ENCODE assay signal across 17 cellular contexts in the genomic region with DNA sequence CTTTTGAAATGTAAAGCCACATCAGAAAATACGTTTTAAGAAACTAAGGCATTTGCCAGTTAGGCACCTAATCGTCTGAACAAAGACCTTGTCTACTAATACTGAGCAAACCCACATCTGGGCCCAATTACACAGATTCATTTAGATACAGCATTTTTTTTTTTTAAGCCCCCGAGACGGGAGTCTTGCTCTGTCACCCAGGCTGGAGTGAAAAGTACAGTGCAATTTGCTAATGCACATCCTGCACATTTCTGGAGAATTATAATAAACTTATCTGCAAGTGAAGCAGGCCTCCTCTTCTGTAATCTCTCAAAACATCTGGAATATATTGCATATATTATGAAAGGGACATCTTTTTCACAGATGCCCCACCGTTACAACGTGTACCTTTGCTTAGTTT. TPM values are rescaled to one million over a fixed set of nuclear protein-coding genes. Genes with fewer than 3 reads are reported as not detected.
A peak's percentile ranks its signal among the peaks of the same experiment; 100 is the strongest.
DNase-seq lines count a peak whose midpoint lies in the region; ATAC-seq and TF ChIP-seq lines count a peak whose summit lies in the region.
"Had no signal": no experiment of that assay in that cellular context is flagged by ENCODE, and none has a peak within 500 bp of the region (broad histone marks: within the 10 kb centered on the region; RNA-seq: fewer than 3 reads in every experiment).

No MANE protein-coding gene starts in this region.

- no peaks in the 10 kb centered on the region for H3K9me3 Mint-ChIP-seq in activated naive CD4-positive, alpha-beta T cell treated with anti-CD3 and anti-CD28 coated beads, Interleukin-2, amount 10 ng/mL, durations not matched to agents 7 days and 5 days
- no peaks in the 10 kb centered on the region for H3K9me3 Mint-ChIP-seq in T-helper 2 cell treated with Interferon-gamma antibody and Interleukin-4, amounts not matched to agents 5 μg/mL and 100 μg/mL, for 36 hours
- H3K9me3 Mint-ChIP-seq in endothelial cell (ENCODE audit: unreplicated experiment): no peaks in the 10 kb centered on the region
- no peaks in the 10 kb centered on the region for H3K9me3 Mint-ChIP-seq in stimulated activated effector memory CD8-positive, alpha-beta T cell treated with anti-CD3 and anti-CD28 coated beads, Interleukin-12 subunit alpha, Interleukin-12 subunit beta, amount 100 ng/mL, for 72 hours

- in situ Hi-C loops in KBM-7 (cut with MboI; ENCODE audit: low pct_unique_long_range_greater_than_20kb, low sequenced_read_pairs): no loop called here

- H3K4me3 Mint-ChIP-seq in activated naive CD4-positive, alpha-beta T cell treated with anti-CD3 and anti-CD28 coated beads, Interleukin-2, amount 10 ng/mL, durations not matched to agents 7 days and 5 days: peak overlapping the region; percentile 18
- peak overlapping the region; percentile 24 for H3K4me3 Mint-ChIP-seq in T-helper 2 cell treated with Interferon-gamma antibody and Interleukin-4, amounts not matched to agents 5 μg/mL and 100 μg/mL, for 36 hours
- peak overlapping the region; percentile 78 for H3K4me3 Mint-ChIP-seq in endothelial cell (ENCODE audit: unreplicated experiment)
- H3K4me3 Mint-ChIP-seq in stimulated activated effector memory CD8-positive, alpha-beta T cell treated with anti-CD3 and anti-CD28 coated beads, Interleukin-12 subunit alpha, Interleukin-12 subunit beta, amount 100 ng/mL, for 72 hours: peak overlapping the region; percentile 22

- H3K27ac Mint-ChIP-seq in activated naive CD4-positive, alpha-beta T cell treated with anti-CD3 and anti-CD28 coated beads, Interleukin-2, amount 10 ng/mL, durations not matched to agents 7 days and 5 days: no peak overlapping the region
- H3K27ac Mint-ChIP-seq in T-helper 2 cell treated with Interferon-gamma antibody and Interleukin-4, amounts not matched to agents 5 μg/mL and 100 μg/mL, for 36 hours: no peak overlapping the region
- H3K27ac Mint-ChIP-seq in endothelial cell (ENCODE audit: unreplicated experiment): peak overlapping the region; percentile 43
- H3K27ac Mint-ChIP-seq in stimulated activated effector memory CD8-positive, alpha-beta T cell treated with anti-CD3 and anti-CD28 coated beads, Interleukin-12 subunit alpha, Interleukin-12 subunit beta, amount 100 ng/mL, for 72 hours: peak overlapping the region; percentile 99

- CTCF ChIA-PET in activated naive CD4-positive, alpha-beta T cell treated with anti-CD3 and anti-CD28 coated beads, Interleukin-2, amount 10 ng/mL, durations not matched to agents 7 days and 5 days (lab: Charles Lee): no interaction called here

- peaks cover 62% of the 10 kb centered on the region for H3K36me3 Mint-ChIP-seq in activated naive CD4-positive, alpha-beta T cell treated with anti-CD3 and anti-CD28 coated beads, Interleukin-2, amount 10 ng/mL, durations not matched to agents 7 days and 5 days
- peaks cover 72% of the 10 kb centered on the region for H3K36me3 Mint-ChIP-seq in T-helper 2 cell treated with Interferon-gamma antibody and Interleukin-4, amounts not matched to agents 5 μg/mL and 100 μg/mL, for 36 hours (ENCODE audit: low read depth)
- H3K36me3 Mint-ChIP-seq in endothelial cell (ENCODE audit: low read depth, unreplicated experiment): peaks cover 44% of the 10 kb centered on the region
- H3K36me3 Mint-ChIP-seq in stimulated activated effector memory CD8-positive, alpha-beta T cell treated with anti-CD3 and anti-CD28 coated beads, Interleukin-12 subunit alpha, Interleukin-12 subunit beta, amount 100 ng/mL, for 72 hours: peaks cover 99% of the 10 kb centered on the region

- peaks cover 11% of the 10 kb centered on the region for H3K27me3 Mint-ChIP-seq in activated naive CD4-positive, alpha-beta T cell treated with anti-CD3 and anti-CD28 coated beads, Interleukin-2, amount 10 ng/mL, durations not matched to agents 7 days and 5 days
- H3K27me3 Mint-ChIP-seq in T-helper 2 cell treated with Interferon-gamma antibody and Interleukin-4, amounts not matched to agents 5 μg/mL and 100 μg/mL, for 36 hours (ENCODE audit: low read depth): peaks cover 3% of the 10 kb centered on the region
- H3K27me3 Mint-ChIP-seq in endothelial cell (ENCODE audit: unreplicated experiment): peaks cover 6% of the 10 kb centered on the region

- no peak for DNase-seq in activated naive CD4-positive, alpha-beta T cell treated with anti-CD3 and anti-CD28 coated beads, Interleukin-2, amount 10 ng/mL, durations not matched to agents 7 days and 5 days
- no peak for DNase-seq in activated naive CD4-positive, alpha-beta T cell (lab: John Stamatoyannopoulos, UW)
- DNase-seq in T-helper 2 cell treated with Interferon-gamma antibody and Interleukin-4, amounts not matched to agents 5 μg/mL and 100 μg/mL, for 36 hours (ENCODE audit: low spot score): no peak
- DNase-seq in endothelial cell (ENCODE audit: low spot score) (no peak), KBM-7 (no peak), NCI-H128 (lab: John Stamatoyannopoulos, UW; ENCODE audit: unreplicated experiment) (no peak)
- DNase-seq in stimulated activated effector memory CD8-positive, alpha-beta T cell treated with anti-CD3 and anti-CD28 coated beads, Interleukin-12 subunit alpha, Interleukin-12 subunit beta, amount 100 ng/mL, for 72 hours (ENCODE audit: low spot score in 2 of 2): no peak
- no peak for DNase-seq in stimulated activated CD4-positive, alpha-beta T cell treated with anti-CD3 and anti-CD28 coated beads, Interleukin-1b, Interleukin-23, amount 100 ng/mL, for 48 hours
- DNase-seq: activated CD4-positive, CD25-positive, alpha-beta regulatory T cell; DMS153; effector CD8-positive, alpha-beta T cell; NCI-H2029; NCI-H524; sigmoid colon; stimulated activated CD4-positive, alpha-beta T cell treated with anti-CD3 and anti-CD28 coated beads, Interleukin-4, amount 100 ng/mL, for 1 hour; upper lobe of right lung had no signal

- TF ChIP-seq CTCF in endothelial cell (IDR thresholded peaks at IDR 0.05; ENCODE audit: unreplicated experiment): no peak

- no peak for ATAC-seq in stimulated activated effector memory CD8-positive, alpha-beta T cell treated with anti-CD3 and anti-CD28 coated beads, Interleukin-12 subunit alpha, Interleukin-12 subunit beta, amount 100 ng/mL, for 72 hours
- ATAC-seq: upper lobe of right lung had no signal

- H3K4me1 Mint-ChIP-seq in activated naive CD4-positive, alpha-beta T cell treated with anti-CD3 and anti-CD28 coated beads, Interleukin-2, amount 10 ng/mL, durations not matched to agents 7 days and 5 days: peaks cover 81% of the 10 kb centered on the region
- peaks cover 51% of the 10 kb centered on the region for H3K4me1 Mint-ChIP-seq in T-helper 2 cell treated with Interferon-gamma antibody and Interleukin-4, amounts not matched to agents 5 μg/mL and 100 μg/mL, for 36 hours (ENCODE audit: low read depth)
- H3K4me1 Mint-ChIP-seq in endothelial cell (ENCODE audit: unreplicated experiment): peaks cover 48% of the 10 kb centered on the region
- H3K4me1 Mint-ChIP-seq in stimulated activated effector memory CD8-positive, alpha-beta T cell treated with anti-CD3 and anti-CD28 coated beads, Interleukin-12 subunit alpha, Interleukin-12 subunit beta, amount 100 ng/mL, for 72 hours: peaks cover 75% of the 10 kb centered on the region

RNA-seq across cellular contexts. Expression of a gene that starts 3.3 kb away (rescaled TPM):
- 119 TPM for total RNA-seq in endothelial cell (ENCODE audit: unreplicated experiment)

RNA-seq across cellular contexts. Expression of a gene that starts 11.6 kb away (rescaled TPM):
- 34.9 TPM for total RNA-seq in endothelial cell (ENCODE audit: unreplicated experiment)

RNA-seq across cellular contexts. Expression of a gene that starts 28.4 kb away (rescaled TPM):
- total RNA-seq in endothelial cell (ENCODE audit: unreplicated experiment): 0.38 TPM
- total RNA-seq: breast epithelium, upper lobe of right lung had no signal

Comparison
In these comparisons a context has a peak if more than half of its experiments do, and no peak if none do; other contexts are left out.
1. H3K27ac Mint-ChIP-seq: peak in endothelial cell (single experiment) and stimulated activated effector memory CD8-positive, alpha-beta T cell treated with anti-CD3 and anti-CD28 coated beads, Interleukin-12 subunit alpha, Interleukin-12 subunit beta, amount 100 ng/mL, for 72 hours (single experiment); none in activated naive CD4-positive, alpha-beta T cell treated with anti-CD3 and anti-CD28 coated beads, Interleukin-2, amount 10 ng/mL, durations not matched to agents 7 days and 5 days (single experiment) and T-helper 2 cell treated with Interferon-gamma antibody and Interleukin-4, amounts not matched to agents 5 μg/mL and 100 μg/mL, for 36 hours (single experiment).
2. H3K4me3 Mint-ChIP-seq: peak in every context shown above with its lines; median percentile 78 in endothelial cell; 24 in T-helper 2 cell treated with Interferon-gamma antibody and Interleukin-4, amounts not matched to agents 5 μg/mL and 100 μg/mL, for 36 hours; 22 in stimulated activated effector memory CD8-positive, alpha-beta T cell treated with anti-CD3 and anti-CD28 coated beads, Interleukin-12 subunit alpha, Interleukin-12 subunit beta, amount 100 ng/mL, for 72 hours; 18 in activated naive CD4-positive, alpha-beta T cell treated with anti-CD3 and anti-CD28 coated beads, Interleukin-2, amount 10 ng/mL, durations not matched to agents 7 days and 5 days.